11 cellular contexts compared by ENCODE assay signal in the genomic region with DNA sequence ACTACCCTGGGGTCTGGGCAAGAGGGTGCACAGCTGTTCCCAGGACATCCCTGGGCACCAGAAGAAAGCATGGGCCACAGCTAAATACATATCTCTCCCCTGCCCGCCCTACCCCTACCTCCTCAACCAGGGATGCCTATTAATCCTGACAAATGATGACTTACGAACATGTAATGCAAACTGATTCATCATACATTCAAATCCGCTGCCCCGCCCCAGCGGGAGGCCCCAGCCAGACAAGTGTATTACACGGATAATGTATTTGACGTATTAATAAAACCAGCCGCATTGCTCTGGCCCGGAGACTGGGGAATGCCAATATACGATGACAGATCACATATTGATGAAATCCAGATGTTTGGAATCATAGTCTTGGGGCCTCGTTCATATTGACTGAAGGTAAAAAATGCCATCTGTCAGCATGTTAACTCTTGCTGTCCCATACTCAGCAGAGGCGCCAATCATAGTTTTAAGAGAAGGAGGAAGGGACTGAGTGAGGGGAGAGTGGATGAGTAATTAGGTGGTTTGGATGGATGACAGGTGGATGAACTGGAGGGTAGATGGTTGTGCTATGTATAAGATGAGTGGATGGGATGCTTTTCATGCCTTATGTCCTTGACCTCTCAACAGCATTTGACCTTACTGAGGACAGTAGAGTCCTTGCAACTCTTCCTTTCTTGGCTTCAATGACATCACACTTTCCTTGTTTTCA.
"Had no signal": no experiment of that assay in that cellular context is flagged by ENCODE, and none has a peak within 500 bp of the region (broad histone marks: within the 10 kb centered on the region; RNA-seq: fewer than 3 reads in every experiment).

No MANE protein-coding gene starts in this region.

- H3K4me3 ChIP-seq: cardiac muscle cell, lower lobe of right lung, neural progenitor cell, stomach, thyroid gland had no signal

- ATAC-seq: activated T-cell treated with anti-CD3 and anti-CD28 coated beads, Interleukin-2, amount 50 U/mL, for 4 hours; lower lobe of right lung had no signal

- DNase-seq: activated CD4-positive, alpha-beta memory T cell treated with anti-CD3 and anti-CD28 coated beads for 36 hours; activated gamma-delta T cell; activated naive CD8-positive, alpha-beta T cell treated with anti-CD3 and anti-CD28 coated beads, Interleukin-2, amount 10 ng/mL, durations not matched to agents 7 days and 5 days; activated T-cell treated with anti-CD3 and anti-CD28 coated beads, Interleukin-2, amount 50 U/mL, for 4 hours; effector CD4-positive, alpha-beta T cell; lower lobe of right lung; midbrain; stomach; thyroid gland had no signal
